18 cellular contexts compared by ENCODE assay signal in the genomic region with DNA sequence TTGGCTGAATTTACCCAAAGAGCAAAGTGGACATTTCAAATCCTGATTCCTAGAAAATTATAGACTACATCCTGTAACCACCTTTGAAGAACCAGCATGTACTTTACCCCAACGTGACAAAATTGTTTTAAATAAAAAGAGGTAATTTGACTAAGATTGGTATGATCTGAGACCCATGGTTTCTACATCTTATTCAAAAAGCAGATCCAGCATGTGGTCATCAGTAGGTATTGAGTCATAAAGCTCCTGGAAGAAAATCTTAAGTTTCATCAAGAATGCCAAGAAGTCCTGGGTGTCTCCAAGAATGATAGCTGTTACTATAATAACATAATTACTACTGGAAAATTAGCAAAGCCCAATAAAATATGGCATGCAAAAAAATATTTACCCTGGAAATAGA.
DNase-seq lines count a peak whose midpoint lies in the region; ATAC-seq and TF ChIP-seq lines count a peak whose summit lies in the region.
"Had no signal": no experiment of that assay in that cellular context is flagged by ENCODE, and none has a peak within 500 bp of the region (broad histone marks: within the 10 kb centered on the region; RNA-seq: fewer than 3 reads in every experiment).

No MANE protein-coding gene starts in this region.

- intact Hi-C loops in activated CD4-positive, alpha-beta memory T cell treated with anti-CD3 and anti-CD28 coated beads for 36 hours (cut with micrococcal nuclease): loop anchor here (2.0 kb wide), 1 partner anchor 36 kb away; no protein-coding TSS in a partner anchor
- intact Hi-C loops in mammary epithelial cell (cut with micrococcal nuclease) (loop anchor here (2.0 kb wide), 1 partner anchor 20 kb away; no protein-coding TSS in a partner anchor), lower leg skin (cut with DNase I; ENCODE audit: low total_unique reads) (no loop called here)

- H3K27me3 Mint-ChIP-seq in activated CD4-positive, alpha-beta memory T cell treated with anti-CD3 and anti-CD28 coated beads for 36 hours: no peaks in the 10 kb centered on the region
- H3K27me3 Mint-ChIP-seq in activated CD4-positive, alpha-beta memory T cell treated with anti-CD3 and anti-CD28 coated beads, Interleukin-2, amount 10 ng/mL, durations not matched to agents 7 days and 5 days: no peaks in the 10 kb centered on the region
- no peaks in the 10 kb centered on the region for H3K27me3 Mint-ChIP-seq in stimulated activated naive B cell treated with anti-CD40 and anti-IgM and Interleukin-4, amounts not matched to agents 10 μg/mL and 1 μg/mL and 100 μg/mL, for 72 hours

- BruUV-seq in mammary epithelial cell (replicated peaks; lab: Mats Ljungman, UMichigan): no TSS peak

- no peaks in the 10 kb centered on the region for H3K9me3 Mint-ChIP-seq in activated CD4-positive, alpha-beta memory T cell treated with anti-CD3 and anti-CD28 coated beads for 36 hours
- H3K9me3 Mint-ChIP-seq in activated CD4-positive, alpha-beta memory T cell treated with anti-CD3 and anti-CD28 coated beads, Interleukin-2, amount 10 ng/mL, durations not matched to agents 7 days and 5 days: no peaks in the 10 kb centered on the region
- no peaks in the 10 kb centered on the region for H3K9me3 Mint-ChIP-seq in stimulated activated naive B cell treated with anti-CD40 and anti-IgM and Interleukin-4, amounts not matched to agents 10 μg/mL and 1 μg/mL and 100 μg/mL, for 72 hours
- H3K9me3 Mint-ChIP-seq: HFFc6 had no signal

- in situ Hi-C loops in mammary epithelial cell (cut with MboI; ENCODE audit: low sequenced_read_pairs in 2 of 2): no loop called here

- TF ChIP-seq CTCF in OCI-LY3 (IDR thresholded peaks at IDR 0.05; ENCODE audit: low read depth, low read length): no peak
- no peak for TF ChIP-seq CTCF in mammary epithelial cell (conservative IDR thresholded peaks at IDR 0.05 in 1 of 2, IDR thresholded peaks at IDR 0.05 in 1 of 2; ENCODE audit: extremely low read depth in 1 of 2, insufficient read depth in 1 of 2, low read depth in 1 of 2, low read length in 2 of 2)
- no peak for TF ChIP-seq CTCF in lower leg skin (IDR thresholded peaks at IDR 0.05)

- H3K4me2 ChIP-seq in OCI-LY3 (ENCODE audit: low read length) (peak overlapping the region; percentile 23; the same call in 1 of the 2 replicates), mammary epithelial cell (ENCODE audit: insufficient read depth, low read depth, low read length) (no peak overlapping the region)

- H3K27ac ChIP-seq in OCI-LY3 (ENCODE audit: low read length) (no peak overlapping the region), mammary epithelial cell (ENCODE audit: insufficient read depth, low read depth, low read length) (no peak overlapping the region)
- H3K27ac ChIP-seq: Peyer's patch, thyroid gland had no signal

- H3K27me3 ChIP-seq in OCI-LY3 (ENCODE audit: low read depth, low read length): no peaks in the 10 kb centered on the region
- no peaks in the 10 kb centered on the region for H3K27me3 ChIP-seq in mammary epithelial cell (ENCODE audit: insufficient read depth, low read length)
- H3K27me3 ChIP-seq in H7 (ENCODE audit: control insufficient read depth, insufficient read depth, low read length): no peaks in the 10 kb centered on the region
- H3K27me3 ChIP-seq: Peyer's patch, thyroid gland had no signal

- ATAC-seq in stimulated activated naive B cell treated with anti-CD40 and anti-IgM and Interleukin-4, amounts not matched to agents 10 μg/mL and 1 μg/mL and 100 μg/mL, for 72 hours (replicated peaks): peak in 1 of 2 donors; percentile 8
- no peak for ATAC-seq in GM21723 (IDR thresholded peaks at IDR 0.05; ENCODE audit: unreplicated experiment)
- ATAC-seq: K562 had no signal

- no peak overlapping the region for H3K4me3 ChIP-seq in OCI-LY3 (ENCODE audit: low read length)
- no peak overlapping the region for H3K4me3 ChIP-seq in mammary epithelial cell (replicated peaks in 1 of 3; ENCODE audit: insufficient read depth in 1 of 3, low read depth in 2 of 3, low read length in 3 of 3)
- no peak overlapping the region for H3K4me3 ChIP-seq in lower leg skin (ENCODE audit: low read depth, poor library complexity, severe bottlenecking)
- H3K4me3 ChIP-seq in H7 (ENCODE audit: insufficient read depth, low read depth, low read length): no peak overlapping the region
- H3K4me3 ChIP-seq: K562, Peyer's patch, thyroid gland had no signal

- peaks cover 43% of the 10 kb centered on the region for H3K36me3 ChIP-seq in OCI-LY3 (replicated peaks; ENCODE audit: low read depth, low read length)
- no peaks in the 10 kb centered on the region for H3K36me3 ChIP-seq in mammary epithelial cell (ENCODE audit: insufficient read depth, low read length)
- no peaks in the 10 kb centered on the region for H3K36me3 ChIP-seq in H7 (replicated peaks; ENCODE audit: control insufficient read depth, insufficient read depth, low read length)
- H3K36me3 ChIP-seq: Peyer's patch, thyroid gland had no signal

- H3K9ac ChIP-seq in OCI-LY3 (ENCODE audit: low read length) (no peak overlapping the region), mammary epithelial cell (ENCODE audit: insufficient read depth, low read length) (no peak overlapping the region)

- H3K4me3 Mint-ChIP-seq in activated CD4-positive, alpha-beta memory T cell treated with anti-CD3 and anti-CD28 coated beads for 36 hours: no peak overlapping the region
- no peak overlapping the region for H3K4me3 Mint-ChIP-seq in activated CD4-positive, alpha-beta memory T cell treated with anti-CD3 and anti-CD28 coated beads, Interleukin-2, amount 10 ng/mL, durations not matched to agents 7 days and 5 days
- H3K4me3 Mint-ChIP-seq in stimulated activated naive B cell treated with anti-CD40 and anti-IgM and Interleukin-4, amounts not matched to agents 10 μg/mL and 1 μg/mL and 100 μg/mL, for 72 hours: peak overlapping the region; percentile 15 to 66
- H3K4me3 Mint-ChIP-seq: HFFc6 had no signal

- H3K9me3 ChIP-seq in OCI-LY3 (ENCODE audit: insufficient read depth, low read length): no peaks in the 10 kb centered on the region
- H3K9me3 ChIP-seq in mammary epithelial cell (replicated peaks; ENCODE audit: insufficient read depth, low read length): no peaks in the 10 kb centered on the region
- H3K9me3 ChIP-seq: Peyer's patch, thyroid gland had no signal

- no peak for DNase-seq in activated CD4-positive, alpha-beta memory T cell treated with anti-CD3 and anti-CD28 coated beads for 36 hours
- DNase-seq in activated CD4-positive, alpha-beta memory T cell treated with anti-CD3 and anti-CD28 coated beads, Interleukin-2, amount 10 ng/mL, durations not matched to agents 7 days and 5 days: no peak
- DNase-seq in mammary epithelial cell (peak; percentile 27), lower leg skin (ENCODE audit: low spot score in 2 of 2) (no peak), H7 (no peak)
- DNase-seq in stimulated activated naive B cell treated with anti-CD40 and anti-IgM and Interleukin-4, amounts not matched to agents 10 μg/mL and 1 μg/mL and 100 μg/mL, for 72 hours: no peak
- DNase-seq: anterior cingulate cortex, head of caudate nucleus, HFFc6, NCI-H1092, NCI-H2171, NCI-H774, Peyer's patch, SW 1271, thyroid gland had no signal

- CTCF ChIA-PET in activated CD4-positive, alpha-beta memory T cell treated with anti-CD3 and anti-CD28 coated beads for 36 hours (lab: Charles Lee): interaction anchor here (1.1 to 1.2 kb wide), 2 partner anchors 13 to 58 kb away, joined by 3 to 4 read pairs; no protein-coding TSS in a partner anchor
- CTCF ChIA-PET in activated CD4-positive, alpha-beta memory T cell treated with anti-CD3 and anti-CD28 coated beads, Interleukin-2, amount 10 ng/mL, durations not matched to agents 7 days and 5 days (lab: Charles Lee): interaction anchor here (1.1 to 1.4 kb wide), 2 partner anchors 16 to 132 kb away, joined by 4 read pairs; no protein-coding TSS in a partner anchor
- CTCF ChIA-PET in mammary epithelial cell (lab: Charles Lee; ENCODE audit: low non-redundant PET): no interaction called here

- dilution Hi-C loops in mammary epithelial cell (cut with HindIII; ENCODE audit: low sequenced_read_pairs): no loop called here

- H3K27ac Mint-ChIP-seq in activated CD4-positive, alpha-beta memory T cell treated with anti-CD3 and anti-CD28 coated beads for 36 hours: peak overlapping the region; percentile 49
- no peak overlapping the region for H3K27ac Mint-ChIP-seq in activated CD4-positive, alpha-beta memory T cell treated with anti-CD3 and anti-CD28 coated beads, Interleukin-2, amount 10 ng/mL, durations not matched to agents 7 days and 5 days
- peak overlapping the region; percentile 90 for H3K27ac Mint-ChIP-seq in stimulated activated naive B cell treated with anti-CD40 and anti-IgM and Interleukin-4, amounts not matched to agents 10 μg/mL and 1 μg/mL and 100 μg/mL, for 72 hours
- H3K27ac Mint-ChIP-seq: HFFc6 had no signal

- no peak overlapping the region for H2AFZ ChIP-seq in OCI-LY3 (ENCODE audit: low read depth, low read length)
- no peak overlapping the region for H2AFZ ChIP-seq in mammary epithelial cell (ENCODE audit: low read depth, low read length)

- POLR2A ChIA-PET in activated CD4-positive, alpha-beta memory T cell treated with anti-CD3 and anti-CD28 coated beads for 36 hours (lab: Charles Lee): interaction anchor here (0.6 to 2.0 kb wide), 3 partner anchors 12 to 26 kb away, joined by 4 to 5 read pairs (median 5); no protein-coding TSS in a partner anchor
- POLR2A ChIA-PET in activated CD4-positive, alpha-beta memory T cell treated with anti-CD3 and anti-CD28 coated beads, Interleukin-2, amount 10 ng/mL, durations not matched to agents 7 days and 5 days (lab: Charles Lee): interaction anchor here (1.1 to 1.2 kb wide), 2 partner anchors 12 to 28 kb away, joined by 3 read pairs; no protein-coding TSS in a partner anchor

- peaks cover 89% of the 10 kb centered on the region for H3K4me1 Mint-ChIP-seq in activated CD4-positive, alpha-beta memory T cell treated with anti-CD3 and anti-CD28 coated beads for 36 hours (ENCODE audit: low read depth)
- H3K4me1 Mint-ChIP-seq in activated CD4-positive, alpha-beta memory T cell treated with anti-CD3 and anti-CD28 coated beads, Interleukin-2, amount 10 ng/mL, durations not matched to agents 7 days and 5 days: peaks cover 62% of the 10 kb centered on the region
- H3K4me1 Mint-ChIP-seq in stimulated activated naive B cell treated with anti-CD40 and anti-IgM and Interleukin-4, amounts not matched to agents 10 μg/mL and 1 μg/mL and 100 μg/mL, for 72 hours: peaks cover 68 to 89% of the 10 kb centered on the region in 2 donors

- H4K20me1 ChIP-seq in OCI-LY3 (ENCODE audit: insufficient read depth, low read length) (peaks cover 78% of the 10 kb centered on the region), mammary epithelial cell (ENCODE audit: insufficient read depth, low read length) (no peaks in the 10 kb centered on the region)

- H3K36me3 Mint-ChIP-seq in activated CD4-positive, alpha-beta memory T cell treated with anti-CD3 and anti-CD28 coated beads for 36 hours: peaks cover 31% of the 10 kb centered on the region
- H3K36me3 Mint-ChIP-seq in activated CD4-positive, alpha-beta memory T cell treated with anti-CD3 and anti-CD28 coated beads, Interleukin-2, amount 10 ng/mL, durations not matched to agents 7 days and 5 days (ENCODE audit: low read depth): peaks cover 60% of the 10 kb centered on the region
- H3K36me3 Mint-ChIP-seq in stimulated activated naive B cell treated with anti-CD40 and anti-IgM and Interleukin-4, amounts not matched to agents 10 μg/mL and 1 μg/mL and 100 μg/mL, for 72 hours: peaks cover 57 to 73% of the 10 kb centered on the region in 2 donors

- H3K79me2 ChIP-seq in OCI-LY3 (ENCODE audit: low read length) (peaks cover 77% of the 10 kb centered on the region), mammary epithelial cell (ENCODE audit: insufficient read depth, low read length) (peaks cover 11% of the 10 kb centered on the region)

- H3K4me1 ChIP-seq in OCI-LY3 (ENCODE audit: low read length): peaks cover 70% of the 10 kb centered on the region
- no peaks in the 10 kb centered on the region for H3K4me1 ChIP-seq in mammary epithelial cell (ENCODE audit: insufficient read depth, low read length)

- TF ChIP-seq POLR2A in lower leg skin (IDR thresholded peaks at IDR 0.05): no peak

- WGBS in mammary epithelial cell (ENCODE audit: low coverage, missing lambda C conversion rate): 100% methylated on average over 1 of the region's 1 CpG
- 73 to 79% methylated on average over 1 of the region's 1 CpG for WGBS in lower leg skin, 2 donors

Comparison
In these comparisons a context has a peak if more than half of its experiments do, and no peak if none do; other contexts are left out.
1. H3K4me3 Mint-ChIP-seq: peak in stimulated activated naive B cell treated with anti-CD40 and anti-IgM and Interleukin-4, amounts not matched to agents 10 μg/mL and 1 μg/mL and 100 μg/mL, for 72 hours (2 of 2); none in activated CD4-positive, alpha-beta memory T cell treated with anti-CD3 and anti-CD28 coated beads for 36 hours (single experiment) and activated CD4-positive, alpha-beta memory T cell treated with anti-CD3 and anti-CD28 coated beads, Interleukin-2, amount 10 ng/mL, durations not matched to agents 7 days and 5 days (single experiment).